In genomic region chr16:4347765-4348509, GRCh38 we compare ENCODE assay signal across 14 cellular contexts. TPM values are rescaled to one million over a fixed set of nuclear protein-coding genes. Genes with fewer than 3 reads are reported as not detected.
A peak's percentile ranks its signal among the peaks of the same experiment; 100 is the strongest.
DNase-seq lines count a peak whose midpoint lies in the region; ATAC-seq and TF ChIP-seq lines count a peak whose summit lies in the region.
"Had no signal": no experiment of that assay in that cellular context is flagged by ENCODE, and none has a peak within 500 bp of the region (broad histone marks: within the 10 kb centered on the region; RNA-seq: fewer than 3 reads in every experiment).

No MANE protein-coding gene starts in this region.

- POLR2A ChIA-PET in CD8-positive, alpha-beta T cell (lab: Charles Lee) = no interaction called here
- POLR2A ChIA-PET in OCI-LY7 (lab: Charles Lee) = no interaction called here

- TF ChIP-seq POLR2A in erythroblast (IDR thresholded peaks at IDR 0.05; ENCODE audit: low read length) = no peak

- TF ChIP-seq CTCF in CD8-positive, alpha-beta T cell (IDR thresholded peaks at IDR 0.05) = no peak
- TF ChIP-seq CTCF in OCI-LY7 (conservative IDR thresholded peaks at IDR 0.05; ENCODE audit: low read length) (no peak), osteoblast (IDR thresholded peaks at IDR 0.05; ENCODE audit: extremely low read depth, low read depth, low read length) (no peak)

- H3K27me3 ChIP-seq in CD8-positive, alpha-beta T cell (ENCODE audit: insufficient read depth, low read length) = no peaks in the 10 kb centered on the region
- no peaks in the 10 kb centered on the region for H3K27me3 ChIP-seq in osteoblast (ENCODE audit: insufficient read depth, low read length)
- H3K27me3 ChIP-seq: Peyer's patch had no signal

- H3K36me3 Mint-ChIP-seq in CD8-positive, alpha-beta T cell = peaks cover 14% of the 10 kb centered on the region

- CTCF ChIA-PET in CD8-positive, alpha-beta T cell (lab: Charles Lee) = interaction anchor here (1.1 kb wide), 1 partner anchor 20 kb away, joined by 3 read pairs; no protein-coding TSS in a partner anchor
- CTCF ChIA-PET in OCI-LY7 (lab: Charles Lee; ENCODE audit: unreplicated experiment) = no interaction called here

- no peaks in the 10 kb centered on the region for H3K27me3 Mint-ChIP-seq in CD8-positive, alpha-beta T cell (ENCODE audit: low read depth)

- peak in 1 of 7 experiments; percentile 18 for DNase-seq in CD8-positive, alpha-beta T cell
- DNase-seq in OCI-LY7 (ENCODE audit: low spot score) (no peak), erythroblast (lab: John Stamatoyannopoulos, UW) (peak; percentile 84 to 93), osteoblast (ENCODE audit: insufficient read length, low spot score, missing footprints) (no peak), NCI-H1930 (lab: John Stamatoyannopoulos, UW) (no peak), ACHN (no peak), DMS53 (lab: John Stamatoyannopoulos, UW) (no peak)
- DNase-seq: effector CD4-positive, alpha-beta T cell; Kasumi-1; Peyer's patch; stimulated activated CD4-positive, alpha-beta T cell treated with anti-CD3 and anti-CD28 coated beads, Interleukin-4, amount 100 ng/mL, for 24 hours; stimulated activated naive CD8-positive, alpha-beta T cell treated with anti-CD3 and anti-CD28 coated beads, Interleukin-15, Interleukin-2, amounts not matched to agents 100 U/mL and 50 U/mL, for 24 hours; T-helper 9 cell had no signal

- H3K36me3 ChIP-seq in CD8-positive, alpha-beta T cell (ENCODE audit: insufficient read depth, low read length) = no peaks in the 10 kb centered on the region
- peaks cover 48% of the 10 kb centered on the region for H3K36me3 ChIP-seq in OCI-LY7 (ENCODE audit: insufficient read depth, low read length)
- no peaks in the 10 kb centered on the region for H3K36me3 ChIP-seq in osteoblast (ENCODE audit: insufficient read depth, low read length)
- H3K36me3 ChIP-seq: Peyer's patch had no signal

- peaks cover 16% of the 10 kb centered on the region for H3K4me1 ChIP-seq in CD8-positive, alpha-beta T cell (ENCODE audit: insufficient read depth, low read length)
- H3K4me1 ChIP-seq in OCI-LY7 (ENCODE audit: insufficient read depth, low read length, poor library complexity, severe bottlenecking) (peaks cover 18% of the 10 kb centered on the region), osteoblast (ENCODE audit: insufficient read depth, low read length) (peaks cover 26% of the 10 kb centered on the region)

- H3K4me3 Mint-ChIP-seq in CD8-positive, alpha-beta T cell = no peak overlapping the region

- H3K27ac Mint-ChIP-seq in CD8-positive, alpha-beta T cell = peak overlapping the region; percentile 77

- H3K79me2 ChIP-seq in OCI-LY7 (ENCODE audit: insufficient read depth, low read depth, low read length) = peaks cover 60% of the 10 kb centered on the region
- H3K79me2 ChIP-seq in osteoblast (ENCODE audit: insufficient read depth, low read length) = peaks cover 63% of the 10 kb centered on the region

- intact Hi-C loops in CD8-positive, alpha-beta T cell (cut with DNase I, micrococcal nuclease) = no loop called here
- intact Hi-C loops in OCI-LY7 (cut with micrococcal nuclease; ENCODE audit: unreplicated experiment) = no loop called here

- H3K27ac ChIP-seq in CD8-positive, alpha-beta T cell (ENCODE audit: low read depth, low read length) = no peak overlapping the region
- H3K27ac ChIP-seq in OCI-LY7 (ENCODE audit: low read depth, low read length, poor library complexity, severe bottlenecking) (no peak overlapping the region), osteoblast (ENCODE audit: low read depth, low read length) (peak overlapping the region; percentile 39)
- H3K27ac ChIP-seq: Peyer's patch had no signal

- H3K4me2 ChIP-seq in OCI-LY7 (ENCODE audit: low read length) = 0 out of 2 replicates have a peak overlapping the region, but pooled peaks have one; percentile 4
- no peak overlapping the region for H3K4me2 ChIP-seq in osteoblast (ENCODE audit: insufficient read depth, low read length)

- H3K4me1 Mint-ChIP-seq in CD8-positive, alpha-beta T cell (ENCODE audit: low read depth) = peaks cover 60% of the 10 kb centered on the region

- ATAC-seq in CD8-positive, alpha-beta T cell = no peak
- no peak for ATAC-seq in HG02642 (IDR thresholded peaks at IDR 0.05; ENCODE audit: poor library complexity, unreplicated experiment)
- ATAC-seq: stimulated activated naive CD8-positive, alpha-beta T cell treated with anti-CD3 and anti-CD28 coated beads, Interleukin-15, Interleukin-2, amounts not matched to agents 100 U/mL and 50 U/mL, for 24 hours had no signal

- no peaks in the 10 kb centered on the region for H3K9me3 ChIP-seq in CD8-positive, alpha-beta T cell (ENCODE audit: low read length)
- H3K9me3 ChIP-seq in OCI-LY7 (ENCODE audit: low read length) = no peaks in the 10 kb centered on the region
- H3K9me3 ChIP-seq in osteoblast (ENCODE audit: low read depth, low read length) = no peaks in the 10 kb centered on the region
- H3K9me3 ChIP-seq: Peyer's patch had no signal

- H3K9me3 Mint-ChIP-seq in CD8-positive, alpha-beta T cell = no peaks in the 10 kb centered on the region

- no TSS peak for BruUV-seq in OCI-LY7 (replicated peaks; lab: Mats Ljungman, UMichigan)

- no peak overlapping the region for H2AFZ ChIP-seq in OCI-LY7 (ENCODE audit: low read length)
- no peak overlapping the region for H2AFZ ChIP-seq in osteoblast (ENCODE audit: low read length)

- H3K4me3 ChIP-seq in CD8-positive, alpha-beta T cell (ENCODE audit: low read depth, low read length) = no peak overlapping the region
- H3K4me3 ChIP-seq in OCI-LY7 (ENCODE audit: low read depth, low read length, poor library complexity, severe bottlenecking) (no peak overlapping the region), osteoblast (ENCODE audit: insufficient read depth, low read length) (no peak overlapping the region)
- H3K4me3 ChIP-seq: Peyer's patch had no signal

- H4K20me1 ChIP-seq in OCI-LY7 (ENCODE audit: insufficient read depth, low read length) = peaks cover 5% of the 10 kb centered on the region
- peaks cover 36% of the 10 kb centered on the region for H4K20me1 ChIP-seq in osteoblast (ENCODE audit: insufficient read depth, low read length)

- H3K9me2 ChIP-seq in OCI-LY7 (ENCODE audit: insufficient read depth, low read length) = no peaks in the 10 kb centered on the region

- in situ Hi-C loops in ACHN (cut with HindIII; ENCODE audit: low pct_ligation_motif_present, low pct_unique_long_range_greater_than_20kb, low sequenced_read_pairs) = no loop called here

RNA-seq across cellular contexts. Expression of gene PAM16, which starts 3.2 kb away (rescaled TPM):
- 10 to 100 TPM; 30.9 to 31.4 TPM for total RNA-seq in CD8-positive, alpha-beta T cell
- total RNA-seq in OCI-LY7 (2014; rRNA removed; shearing (Covaris generic)) = 80.6 and 92.1 TPM in 2 replicates
- 77.4 and 82.4 TPM in 2 replicates for total RNA-seq in OCI-LY7 (2022)
- total RNA-seq in osteoblast = 17.4 and 18.6 TPM in 2 replicates

RNA-seq across cellular contexts. Expression of gene VASN, which starts 23.7 kb away (rescaled TPM):
- total RNA-seq in CD8-positive, alpha-beta T cell = under 1 TPM; 0.57 to 0.83 TPM
- total RNA-seq in OCI-LY7 (2014; rRNA removed; shearing (Covaris generic)) = not detected in 2 replicates
- not detected in 2 replicates for total RNA-seq in OCI-LY7 (2022)
- 202 and 217 TPM in 2 replicates for total RNA-seq in osteoblast

RNA-seq across cellular contexts. Expression of gene GLIS2, which starts 32.1 kb away (rescaled TPM):
- total RNA-seq in CD8-positive, alpha-beta T cell = not detected
- total RNA-seq in OCI-LY7 (2014; rRNA removed; shearing (Covaris generic)) = not detected in 2 replicates
- total RNA-seq in OCI-LY7 (2022) (0.08 TPM in 1 of 2 replicates, not detected in the other), osteoblast (5.0 and 5.4 TPM in 2 replicates)

Comparison
In these comparisons a context has a peak if more than half of its experiments do, and no peak if none do; other contexts are left out.
1. DNase-seq: peak in erythroblast (2 of 2); none in OCI-LY7 (single experiment), osteoblast (single experiment), NCI-H1930 (0 of 2), ACHN (single experiment) and DMS53 (single experiment).
2. RNA of gene VASN, which starts 23.7 kb away (total RNA-seq): 202 to 217 TPM in osteoblast; 0.57 to 0.83 TPM in CD8-positive, alpha-beta T cell and not detected in OCI-LY7; every median in the first group is over 100 times any median in the second.